Comparison of ENCODE assay signal across 27 cellular contexts in the genomic region with DNA sequence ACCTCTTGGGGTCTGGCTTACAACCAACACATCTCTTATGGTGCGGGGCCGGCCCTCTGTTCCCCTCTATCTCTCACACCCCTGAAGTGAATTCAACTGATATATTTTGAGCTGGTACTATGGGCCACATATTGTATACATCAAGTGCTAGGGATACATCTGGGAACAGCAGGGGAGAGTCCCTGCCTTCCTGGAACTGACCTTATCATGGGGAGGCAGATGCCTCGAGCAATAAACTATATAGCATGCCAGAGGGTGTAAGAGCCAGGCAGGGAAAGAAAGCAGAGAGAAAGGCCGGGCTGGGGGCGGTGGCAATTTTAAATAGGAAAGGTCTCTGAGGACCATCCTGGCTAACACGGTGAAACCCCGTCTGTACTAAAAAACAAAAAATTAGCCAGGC.
"Had no signal": no experiment of that assay in that cellular context is flagged by ENCODE, and none has a peak within 500 bp of the region (broad histone marks: within the 10 kb centered on the region; RNA-seq: fewer than 3 reads in every experiment).

No MANE protein-coding gene starts in this region.

- H3K27ac ChIP-seq: colonic mucosa, epithelial cell of prostate, gastrocnemius medialis, pancreas, prostate gland, sigmoid colon, tibial nerve had no signal

- H3K9me3 ChIP-seq: colonic mucosa, gastrocnemius medialis, mucosa of descending colon, pancreas, prostate gland, sigmoid colon, tibial nerve had no signal

- H3K36me3 ChIP-seq: colonic mucosa, gastrocnemius medialis, pancreas, prostate gland, sigmoid colon, tibial nerve had no signal

- H3K4me1 ChIP-seq: colonic mucosa, prostate gland, sigmoid colon, tibial nerve had no signal

- DNase-seq: activated CD4-positive, alpha-beta T cell treated with anti-CD3 and anti-CD28 coated beads, Interleukin-2, amount 10 ng/mL, durations not matched to agents 24 days and 14 days; activated CD4-positive, CD25-positive, alpha-beta regulatory T cell treated with anti-CD3 and anti-CD28 coated beads, Interleukin-2, amount 50 U/mL, for 72 hours; activated CD8-positive, alpha-beta T cell treated with anti-CD3 and anti-CD28 coated beads for 36 hours; activated naive CD4-positive, alpha-beta T cell; activated T-cell treated with anti-CD3 and anti-CD28 coated beads, Interleukin-2, amount 50 U/mL, for 4 hours; cerebellar nuclear complex; colonic mucosa; effector CD8-positive, alpha-beta T cell; gastrocnemius medialis; hippocampal formation; left cardiac atrium; left ventricle myocardium superior; mucosa of descending colon; pancreas; retina; sigmoid colon; small intestine; stimulated activated CD4-positive, alpha-beta T cell treated with anti-CD3 and anti-CD28 coated beads, Interleukin-4, amount 100 ng/mL, for 4 hours; stimulated activated CD8-positive, alpha-beta memory T cell treated with anti-CD3 and anti-CD28 coated beads, Interleukin-4, amount 100 ng/mL, for 48 hours had no signal

- ATAC-seq: activated CD8-positive, alpha-beta T cell treated with anti-CD3 and anti-CD28 coated beads for 36 hours; activated naive CD4-positive, alpha-beta T cell treated with anti-CD3 and anti-CD28 coated beads, Interleukin-2, amount 50 U/mL, for 72 hours; activated T-cell treated with anti-CD3 and anti-CD28 coated beads, Interleukin-2, amount 50 U/mL, for 4 hours; gastrocnemius medialis; left cardiac atrium; left ventricle myocardium superior; mucosa of descending colon; natural killer cell treated with Interleukin-12 subunit alpha and Interleukin-12 subunit beta and Interleukin-15 and Interleukin-18, amount 100 ng/mL, for 72 hours; pancreas; stimulated activated memory B cell treated with anti-CD40 and anti-IgM and Interleukin-4, amounts not matched to agents 10 μg/mL and 1 μg/mL and 100 μg/mL, for 72 hours had no signal

- H3K27me3 ChIP-seq: colonic mucosa, gastrocnemius medialis, pancreas, sigmoid colon, tibial nerve had no signal

- H3K4me3 ChIP-seq: colonic mucosa, gastrocnemius medialis, mucosa of descending colon, pancreas, prostate gland, sigmoid colon, tibial nerve had no signal

- FAIRE-seq: endometrium, keratinocyte, pancreas, small intestine had no signal
